Comparison of ENCODE assay signal across 9 cellular contexts in the genomic region with DNA sequence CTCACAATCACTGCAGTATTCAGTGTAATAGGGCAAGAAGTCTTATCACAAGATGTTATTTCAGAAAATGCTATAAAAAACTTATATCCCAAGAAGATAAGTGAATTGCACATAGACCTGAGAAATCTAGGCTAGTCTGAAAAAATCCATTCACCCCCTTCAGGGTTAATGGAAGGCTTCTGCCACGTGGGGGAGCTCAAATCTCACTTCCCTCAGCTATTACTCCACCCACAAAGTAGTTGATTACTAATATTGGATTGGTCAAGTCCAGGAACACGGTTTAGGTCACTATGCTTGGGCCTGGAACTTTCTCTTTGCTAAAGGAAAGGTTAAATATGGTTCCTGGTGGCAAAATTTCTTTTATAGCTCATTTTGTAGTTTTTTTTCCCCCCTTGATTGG. TPM values are rescaled to one million over a fixed set of nuclear protein-coding genes. Genes with fewer than 3 reads are reported as not detected.
A peak's percentile ranks its signal among the peaks of the same experiment; 100 is the strongest.
DNase-seq lines count a peak whose midpoint lies in the region; ATAC-seq, FAIRE-seq and TF ChIP-seq lines count a peak whose summit lies in the region.
"Had no signal": no experiment of that assay in that cellular context is flagged by ENCODE, and none has a peak within 500 bp of the region (broad histone marks: within the 10 kb centered on the region; RNA-seq: fewer than 3 reads in every experiment).

No MANE protein-coding gene starts in this region.

- in situ Hi-C loops in brain microvascular endothelial cell (cut with HindIII; ENCODE audit: low pct_ligation_motif_present, low sequenced_read_pairs), result no loop called here

- DNase-seq in NCI-H1105 treated with DMSO at 0.1 percent for 48 hours (lab: John Stamatoyannopoulos, UW), result peak; percentile 22
- DNase-seq in NCI-H1105 (lab: John Stamatoyannopoulos, UW), result no peak
- peak; percentile 61 for DNase-seq in GM19239 (ENCODE audit: insufficient read length, low spot score)
- peak; percentile 36 to 43 for DNase-seq in NOMO-1 (lab: John Stamatoyannopoulos, UW; ENCODE audit: unreplicated experiment in 2 of 2)
- DNase-seq in brain microvascular endothelial cell, result peak; percentile 52
- peak; percentile 70 to 71 for DNase-seq in lung microvascular endothelial cell (ENCODE audit: low read depth in 2 of 2)
- DNase-seq in NCI-H128 (lab: John Stamatoyannopoulos, UW; ENCODE audit: unreplicated experiment), result no peak

- TF ChIP-seq CTCF in brain microvascular endothelial cell (IDR thresholded peaks at IDR 0.05; ENCODE audit: low read depth, low read length, missing control alignments), result peak; percentile 73

- H3K4me3 ChIP-seq in brain microvascular endothelial cell (ENCODE audit: low read depth, low read length), result no peak overlapping the region
- H3K4me3 ChIP-seq: BLaER1 had no signal

- FAIRE-seq in GM19239 (lab: Jason Lieb, UNC), result peak; percentile 92

- no peaks in the 10 kb centered on the region for H3K36me3 ChIP-seq in brain microvascular endothelial cell (replicated peaks)
- H3K36me3 ChIP-seq: BLaER1 had no signal

- H3K27ac ChIP-seq in brain microvascular endothelial cell, result no peak overlapping the region
- H3K27ac ChIP-seq: BLaER1 had no signal

- peak; percentile 91 for ATAC-seq in HG03095 (IDR thresholded peaks at IDR 0.05; ENCODE audit: unreplicated experiment)

- H3K27me3 ChIP-seq in brain microvascular endothelial cell (replicated peaks), result no peaks in the 10 kb centered on the region
- H3K27me3 ChIP-seq: BLaER1 had no signal

RNA-seq across cellular contexts. Expression of gene ADAM23, which starts 51.2 kb away (rescaled TPM):
- 0.60 and 1.5 TPM in 2 replicates for total RNA-seq in lung microvascular endothelial cell

Comparison
In these comparisons a context has a peak if more than half of its experiments do, and no peak if none do; other contexts are left out.
1. DNase-seq: peak in NCI-H1105 treated with DMSO at 0.1 percent for 48 hours (single experiment), GM19239 (single experiment), NOMO-1 (2 of 2), brain microvascular endothelial cell (single experiment) and lung microvascular endothelial cell (2 of 2); none in NCI-H1105 (single experiment) and NCI-H128 (single experiment).